19 cellular contexts compared by ENCODE assay signal in genomic region chr10:116738359-116738738, GRCh38.
"Had no signal": no experiment of that assay in that cellular context is flagged by ENCODE, and none has a peak within 500 bp of the region (broad histone marks: within the 10 kb centered on the region; RNA-seq: fewer than 3 reads in every experiment).

No MANE protein-coding gene starts in this region.

- H3K9me3 ChIP-seq: MG63, SJSA1 had no signal

- H3K4me3 ChIP-seq: MG63, SJSA1, SK-N-MC had no signal

- H3K27ac ChIP-seq: HL-60, SJSA1, SK-N-MC had no signal

- H3K27me3 ChIP-seq: MG63 had no signal

- DNase-seq: Karpas-422, KG1, MG63, NCI-H1092, NCI-H1436, NCI-H187, NCI-H2029, NCI-H2081 treated with DMSO at 0.1 percent for 48 hours, NCI-H2171, NCI-H226, NCI-H510A, NCI-H524 treated with DMSO at 0.1 percent for 48 hours, NCI-H774, Right ventricle myocardium superior, RPMI8226, SIG-M5 had no signal

- H3K36me3 ChIP-seq: MG63 had no signal
